ENCODE assay signal across 14 cellular contexts in genomic region chr22:31828739-31829138, GRCh38.
DNase-seq lines count a peak whose midpoint lies in the region; ATAC-seq, FAIRE-seq and TF ChIP-seq lines count a peak whose summit lies in the region.
"Had no signal": no experiment of that assay in that cellular context is flagged by ENCODE, and none has a peak within 500 bp of the region (broad histone marks: within the 10 kb centered on the region; RNA-seq: fewer than 3 reads in every experiment).

No MANE protein-coding gene starts in this region.

- H3K4me1 Mint-ChIP-seq in activated T-helper 1 cell treated with anti-CD3 and anti-CD28 coated beads, Interleukin-12 subunit alpha, Interleukin-12 subunit beta, Interleukin-2, Interleukin-4 antibody, amounts not matched to agents 30 ng/mL and 10 ng/mL and 1 ng/mL, durations not matched to agents 14 hours and 24 hours and 36 hours (ENCODE audit: low read depth) = peaks cover 30% of the 10 kb centered on the region
- H3K4me1 Mint-ChIP-seq in chondrocyte (ENCODE audit: low read depth) = peaks cover 16% of the 10 kb centered on the region

- TF ChIP-seq CTCF in A549 (IDR thresholded peaks at IDR 0.05) = no peak
- TF ChIP-seq CTCF in tibial nerve (IDR thresholded peaks at IDR 0.05) = no peak
- no peak for TF ChIP-seq CTCF in chondrocyte (IDR thresholded peaks at IDR 0.05)

- H3K27ac ChIP-seq in A549 (peak overlapping the region; percentile 39 to 84; a peak in 5 of 6 replicates), tibial nerve (no peak overlapping the region)
- H3K27ac ChIP-seq: HL-60 had no signal

- intact Hi-C loops in activated T-helper 1 cell treated with anti-CD3 and anti-CD28 coated beads, Interleukin-12 subunit alpha, Interleukin-12 subunit beta, Interleukin-2, Interleukin-4 antibody, amounts not matched to agents 30 ng/mL and 10 ng/mL and 1 ng/mL, durations not matched to agents 14 hours and 24 hours and 36 hours (cut with micrococcal nuclease) = loop anchor here (1.0 to 5.0 kb wide), 6 partner anchors 76 to 314 kb away; partner anchors contain the start of genes PISD and YWHAH

- H3K4me3 ChIP-seq in A549 = no peak overlapping the region
- H3K4me3 ChIP-seq in tibial nerve = no peak overlapping the region

- no peak for TF ChIP-seq RAD21 in A549 (conservative IDR thresholded peaks at IDR 0.05 in 1 of 2, IDR thresholded peaks at IDR 0.05 in 1 of 2)

- H3K36me3 Mint-ChIP-seq in activated T-helper 1 cell treated with anti-CD3 and anti-CD28 coated beads, Interleukin-12 subunit alpha, Interleukin-12 subunit beta, Interleukin-2, Interleukin-4 antibody, amounts not matched to agents 30 ng/mL and 10 ng/mL and 1 ng/mL, durations not matched to agents 14 hours and 24 hours and 36 hours (ENCODE audit: low read depth) = peaks cover 34% of the 10 kb centered on the region
- H3K36me3 Mint-ChIP-seq in chondrocyte (ENCODE audit: low read depth) = peaks cover 29% of the 10 kb centered on the region

- WGBS in A549 (ENCODE audit: missing lambda C conversion rate) = 75% methylated on average over 5 of the region's 5 CpGs
- WGBS in tibial nerve, 2 donors = 81 to 86% methylated on average over 5 of the region's 5 CpGs

- no peak for FAIRE-seq in A549 (lab: Jason Lieb, UNC)
- FAIRE-seq in GM12891 (lab: Jason Lieb, UNC) = peak; percentile 45
- FAIRE-seq: kidney had no signal

- POLR2A ChIA-PET in A549 (lab: Yijun Ruan, JAX) = no interaction called here

- H3K9me3 ChIP-seq in A549 (no peaks in the 10 kb centered on the region), tibial nerve (no peaks in the 10 kb centered on the region)

- peak overlapping the region; percentile 63; the same call in 2 of the 3 replicates for H3K4me2 ChIP-seq in A549

- no peak for TF ChIP-seq POLR2A in A549 (IDR thresholded peaks at IDR 0.05; ENCODE audit: low read length)
- TF ChIP-seq POLR2A in GM12891 (IDR thresholded peaks at IDR 0.05; ENCODE audit: low read depth, low read length) = no peak
- TF ChIP-seq POLR2A in tibial nerve (IDR thresholded peaks at IDR 0.05) = no peak

- ATAC-seq in A549 (no peak), HG02884 (IDR thresholded peaks at IDR 0.05; ENCODE audit: unreplicated experiment) (no peak)
- ATAC-seq: T-helper 17 cell had no signal

- no peaks in the 10 kb centered on the region for H3K9me3 Mint-ChIP-seq in activated T-helper 1 cell treated with anti-CD3 and anti-CD28 coated beads, Interleukin-12 subunit alpha, Interleukin-12 subunit beta, Interleukin-2, Interleukin-4 antibody, amounts not matched to agents 30 ng/mL and 10 ng/mL and 1 ng/mL, durations not matched to agents 14 hours and 24 hours and 36 hours
- no peaks in the 10 kb centered on the region for H3K9me3 Mint-ChIP-seq in chondrocyte (ENCODE audit: low read depth)
- H3K9me3 Mint-ChIP-seq: activated naive CD4-positive, alpha-beta T cell treated with anti-CD3 and anti-CD28 coated beads for 36 hours had no signal

- H3K4me1 ChIP-seq in A549 (peaks cover 22% of the 10 kb centered on the region), tibial nerve (peaks cover 0 to 20% (median 0%) of the 10 kb centered on the region in 4 donors)

- H3K27ac Mint-ChIP-seq in activated T-helper 1 cell treated with anti-CD3 and anti-CD28 coated beads, Interleukin-12 subunit alpha, Interleukin-12 subunit beta, Interleukin-2, Interleukin-4 antibody, amounts not matched to agents 30 ng/mL and 10 ng/mL and 1 ng/mL, durations not matched to agents 14 hours and 24 hours and 36 hours = peak overlapping the region; percentile 41
- no peak overlapping the region for H3K27ac Mint-ChIP-seq in chondrocyte (ENCODE audit: unreplicated experiment)
- H3K27ac Mint-ChIP-seq: activated naive CD4-positive, alpha-beta T cell treated with anti-CD3 and anti-CD28 coated beads for 36 hours had no signal

- H3K4me3 Mint-ChIP-seq in activated T-helper 1 cell treated with anti-CD3 and anti-CD28 coated beads, Interleukin-12 subunit alpha, Interleukin-12 subunit beta, Interleukin-2, Interleukin-4 antibody, amounts not matched to agents 30 ng/mL and 10 ng/mL and 1 ng/mL, durations not matched to agents 14 hours and 24 hours and 36 hours = no peak overlapping the region
- no peak overlapping the region for H3K4me3 Mint-ChIP-seq in chondrocyte (ENCODE audit: unreplicated experiment)
- H3K4me3 Mint-ChIP-seq: activated naive CD4-positive, alpha-beta T cell treated with anti-CD3 and anti-CD28 coated beads for 36 hours; T-helper 17 cell had no signal

- H3K27me3 Mint-ChIP-seq in activated T-helper 1 cell treated with anti-CD3 and anti-CD28 coated beads, Interleukin-12 subunit alpha, Interleukin-12 subunit beta, Interleukin-2, Interleukin-4 antibody, amounts not matched to agents 30 ng/mL and 10 ng/mL and 1 ng/mL, durations not matched to agents 14 hours and 24 hours and 36 hours (ENCODE audit: insufficient read depth) = no peaks in the 10 kb centered on the region
- no peaks in the 10 kb centered on the region for H3K27me3 Mint-ChIP-seq in chondrocyte (ENCODE audit: low read depth)
- H3K27me3 Mint-ChIP-seq: T-helper 17 cell had no signal

- DNase-seq in A549 (ENCODE audit: low read depth in 1 of 2, low spot score in 1 of 2) (no peak), GM12891 (ENCODE audit: insufficient read length, low spot score) (no peak), foreskin melanocyte (peak; percentile 92), tibial nerve (ENCODE audit: low spot score in 2 of 2) (no peak), chondrocyte (ENCODE audit: low spot score) (no peak)
- no peak for DNase-seq in activated T-helper 1 cell treated with anti-CD3 and anti-CD28 coated beads, Interleukin-12 subunit alpha, Interleukin-12 subunit beta, Interleukin-2, Interleukin-4 antibody, amounts not matched to agents 30 ng/mL and 10 ng/mL and 1 ng/mL, durations not matched to agents 14 hours and 24 hours and 36 hours (ENCODE audit: low spot score)
- no peak for DNase-seq in central memory CD4-positive, alpha-beta T cell
- DNase-seq: kidney, midbrain, NCI-H2081 treated with DMSO at 0.1 percent for 48 hours, T-helper 17 cell had no signal

- no peaks in the 10 kb centered on the region for H3K27me3 ChIP-seq in tibial nerve

- H3K36me3 ChIP-seq in tibial nerve = peaks cover 0 to 69% (median 5%) of the 10 kb centered on the region in 3 donors

- CTCF ChIA-PET in A549 (lab: Yijun Ruan, JAX) = no interaction called here

- TF ChIP-seq EP300 in A549 (IDR thresholded peaks at IDR 0.05) (no peak), tibial nerve (IDR thresholded peaks at IDR 0.05) (no peak)

TF ChIP-seq in A549, 52 proteins besides CTCF, POLR2A, EP300 and RAD21:
- TF ChIP-seq HDAC2 (IDR thresholded peaks at IDR 0.05) (no peak), TP53 (CRISPR knock-in tag; IDR thresholded peaks at IDR 0.05) (no peak), HOXB13 (CRISPR knock-in tag; IDR thresholded peaks at IDR 0.05; ENCODE audit: low read depth) (no peak), JUN (IDR thresholded peaks at IDR 0.05) (no peak), SMC3 (IDR thresholded peaks at IDR 0.05) (no peak), HES2 (IDR thresholded peaks at IDR 0.05) (no peak), RNF2 (IDR thresholded peaks at IDR 0.05; ENCODE audit: borderline replicate concordance, low read depth) (no peak), RFX5 (IDR thresholded peaks at IDR 0.05) (no peak), NR3C1 (IDR thresholded peaks at IDR 0.05) (no peak), EHMT2 (IDR thresholded peaks at IDR 0.05; ENCODE audit: low read depth) (no peak), PHF8 (IDR thresholded peaks at IDR 0.05; ENCODE audit: borderline replicate concordance, low read depth) (no peak), HOXB5 (CRISPR knock-in tag; IDR thresholded peaks at IDR 0.05) (no peak), GATA3 (IDR thresholded peaks at IDR 0.05; ENCODE audit: borderline replicate concordance) (no peak), RARB (CRISPR knock-in tag; IDR thresholded peaks at IDR 0.05) (no peak), ZSCAN20 (CRISPR knock-in tag; IDR thresholded peaks at IDR 0.05) (no peak), NPAS2 (CRISPR knock-in tag; IDR thresholded peaks at IDR 0.05; ENCODE audit: borderline replicate concordance) (no peak)

TF ChIP-seq in GM12891, 5 proteins besides CTCF, POLR2A, EP300 and RAD21:
- no peak for TF ChIP-seq POLR2AphosphoS5 (IDR thresholded peaks at IDR 0.05; ENCODE audit: low read depth, low read length)
- TF ChIP-seq TAF1 (IDR thresholded peaks at IDR 0.05; ENCODE audit: low read depth, low read length) = no peak
- no peak for TF ChIP-seq POU2F2 (IDR thresholded peaks at IDR 0.05; ENCODE audit: low read depth, low read length)
- peak; percentile 43; the same call in 1 of the 2 replicates for TF ChIP-seq SPI1 (IDR thresholded peaks at IDR 0.05; ENCODE audit: low read depth, low read length)

Comparison
In these comparisons a context has a peak if more than half of its experiments do, and no peak if none do; other contexts are left out.
1. H3K27ac ChIP-seq: peak in A549 (2 of 2); none in tibial nerve (0 of 4).